In the genomic region with DNA sequence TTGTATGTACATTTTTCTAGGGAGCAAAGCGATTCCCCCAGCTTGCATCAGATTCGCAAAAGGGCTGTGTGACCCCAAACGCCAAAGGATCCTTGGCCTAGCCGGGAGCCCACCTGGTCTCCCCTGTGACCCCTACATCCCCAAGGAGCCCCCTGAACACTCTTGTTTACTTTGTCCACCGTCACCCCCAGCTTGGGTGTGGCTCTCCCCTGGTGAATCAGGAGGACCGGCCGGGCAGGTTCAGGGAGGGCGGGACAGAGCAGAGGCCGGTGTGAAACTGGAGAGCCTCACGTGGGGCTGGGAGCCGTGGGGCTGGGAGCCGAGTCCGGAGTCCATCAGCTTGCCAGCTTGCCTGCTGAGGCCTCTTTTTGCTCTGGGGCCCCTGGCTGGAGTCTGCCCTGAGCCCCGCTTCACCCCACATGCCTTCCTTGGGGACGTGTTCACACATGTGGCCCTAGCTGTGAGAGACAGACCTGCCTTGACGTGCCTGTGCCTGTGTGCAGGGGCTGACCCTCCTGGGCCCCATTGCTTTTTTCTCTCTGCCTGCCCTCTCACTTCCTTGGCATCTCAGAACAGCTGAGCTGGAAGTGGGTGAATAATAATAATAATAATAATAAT, we compare ENCODE assay signal across 8 cellular contexts. TPM values are rescaled to one million over a fixed set of nuclear protein-coding genes. Genes with fewer than 3 reads are reported as not detected.
A peak's percentile ranks its signal among the peaks of the same experiment; 100 is the strongest.
DNase-seq lines count a peak whose midpoint lies in the region; ATAC-seq and TF ChIP-seq lines count a peak whose summit lies in the region.

No MANE protein-coding gene starts in this region.

- no peaks in the 10 kb centered on the region; the same call in 1 of the 2 replicates for H3K36me3 ChIP-seq in SK-N-MC (ENCODE audit: insufficient read depth, low read length)
- H3K36me3 ChIP-seq in mucosa of descending colon (ENCODE audit: low read depth), result no peaks in the 10 kb centered on the region
- peaks cover 0 to 4% of the 10 kb centered on the region in 2 donors for H3K36me3 ChIP-seq in vagina

- H3K4me1 ChIP-seq in mucosa of descending colon (ENCODE audit: low read depth) (peaks cover 35% of the 10 kb centered on the region), vagina (peaks cover 83% of the 10 kb centered on the region)

- no peaks in the 10 kb centered on the region for H3K27me3 ChIP-seq in vagina

- TF ChIP-seq CTCF in AG10803 (conservative IDR thresholded peaks at IDR 0.05; ENCODE audit: low read length) (no peak), GM20000 (IDR thresholded peaks at IDR 0.05; ENCODE audit: extremely low read depth, missing control alignments) (no peak), endothelial cell (IDR thresholded peaks at IDR 0.05; ENCODE audit: unreplicated experiment) (no peak), mucosa of descending colon (IDR thresholded peaks at IDR 0.05) (no peak), vagina (IDR thresholded peaks at IDR 0.05) (no peak)

- peaks cover 11% of the 10 kb centered on the region for H3K27me3 Mint-ChIP-seq in endothelial cell (ENCODE audit: unreplicated experiment)

- H3K36me3 Mint-ChIP-seq in endothelial cell (ENCODE audit: low read depth, unreplicated experiment), result peaks cover 20% of the 10 kb centered on the region

- no peaks in the 10 kb centered on the region for H3K9me3 ChIP-seq in SK-N-MC (ENCODE audit: low read depth, low read length)
- H3K9me3 ChIP-seq in mucosa of descending colon, result no peaks in the 10 kb centered on the region
- no peaks in the 10 kb centered on the region for H3K9me3 ChIP-seq in vagina

- peak overlapping the region; percentile 87 for H3K4me3 Mint-ChIP-seq in endothelial cell (ENCODE audit: unreplicated experiment)

- peaks cover 26% of the 10 kb centered on the region for H3K4me1 Mint-ChIP-seq in endothelial cell (ENCODE audit: unreplicated experiment)

- ATAC-seq in mucosa of descending colon (peak; percentile 57), HG02938 (IDR thresholded peaks at IDR 0.05; ENCODE audit: unreplicated experiment) (no peak), GM21786 (IDR thresholded peaks at IDR 0.05; ENCODE audit: unreplicated experiment) (no peak)

- H3K27ac Mint-ChIP-seq in endothelial cell (ENCODE audit: unreplicated experiment), result peak overlapping the region; percentile 57

- no peak for TF ChIP-seq POLR2A in vagina (IDR thresholded peaks at IDR 0.05)

- peak overlapping the region; percentile 84 for H3K9ac ChIP-seq in SK-N-MC (ENCODE audit: insufficient read length)

- H3K4me3 ChIP-seq in AG10803 (ENCODE audit: low read length) (peak overlapping the region; percentile 94), SK-N-MC (peak overlapping the region; percentile 99), mucosa of descending colon (peak overlapping the region; percentile 69), vagina (peak overlapping the region; percentile 63 to 92)

- intact Hi-C loops in mucosa of descending colon (cut with DNase I, micrococcal nuclease), result no loop called here
- intact Hi-C loops in vagina (cut with DNase I), result loop anchor here (5.0 kb wide), 1 partner anchor 78 kb away; a partner anchor contains a TSS

- DNase-seq in AG10803 (ENCODE audit: low read depth) (peak; percentile 31), GM20000 (ENCODE audit: low spot score) (peak; percentile 40), SK-N-MC (ENCODE audit: low read depth, low spot score) (no peak), endothelial cell (ENCODE audit: low spot score) (peak; percentile 31), mucosa of descending colon (peak; percentile 94 to 96 (median 94)), vagina (ENCODE audit: extremely low spot score in 2 of 2) (no peak)

- H3K9me3 Mint-ChIP-seq in endothelial cell (ENCODE audit: unreplicated experiment), result no peaks in the 10 kb centered on the region

- H3K27ac ChIP-seq in SK-N-MC (no peak overlapping the region), vagina (peak overlapping the region; percentile 99)

RNA-seq across cellular contexts. Expression of a gene that starts 2.0 kb away (rescaled TPM):
- total RNA-seq in endothelial cell (ENCODE audit: unreplicated experiment) (12.1 TPM), mucosa of descending colon (10 to 100 TPM; 22.1 to 26.1 (median 23.2) TPM), vagina (92.6 TPM)

RNA-seq across cellular contexts. Expression of a gene that starts 2.2 kb away (rescaled TPM):
- total RNA-seq in endothelial cell (ENCODE audit: unreplicated experiment) (26.4 TPM), mucosa of descending colon (10 to 100 TPM; 29.9 to 49.2 (median 39.3) TPM), vagina (51.1 TPM)

RNA-seq across cellular contexts. Expression of a gene that starts 28.4 kb away (rescaled TPM):
- total RNA-seq in endothelial cell (ENCODE audit: unreplicated experiment) (10.0 TPM), mucosa of descending colon (10 to 100 TPM; 10.2 to 39.7 (median 16.9) TPM), vagina (66.0 TPM)

RNA-seq across cellular contexts. Expression of a gene that starts 31.4 kb away (rescaled TPM):
- total RNA-seq in endothelial cell (ENCODE audit: unreplicated experiment) (24.6 TPM), mucosa of descending colon (10 to 100 TPM; 10.9 to 16.7 (median 13.8) TPM), vagina (2.2 TPM)

RNA-seq across cellular contexts. Expression of a gene that starts 32.1 kb away (rescaled TPM):
- total RNA-seq in endothelial cell (ENCODE audit: unreplicated experiment) (101 TPM), mucosa of descending colon (10 to 100 TPM; 54.0 to 81.7 (median 59.9) TPM), vagina (72.7 TPM)

Comparison
In these comparisons a context has a peak if more than half of its experiments do, and no peak if none do; other contexts are left out.
1. DNase-seq: peak in AG10803 (single experiment), GM20000 (single experiment), endothelial cell (single experiment) and mucosa of descending colon (3 of 3); none in SK-N-MC (single experiment) and vagina (0 of 2).
2. Peak in every context shown above with its lines, with median percentiles within 50 percentile points of each other: H3K4me3 ChIP-seq.